In the genomic region with DNA sequence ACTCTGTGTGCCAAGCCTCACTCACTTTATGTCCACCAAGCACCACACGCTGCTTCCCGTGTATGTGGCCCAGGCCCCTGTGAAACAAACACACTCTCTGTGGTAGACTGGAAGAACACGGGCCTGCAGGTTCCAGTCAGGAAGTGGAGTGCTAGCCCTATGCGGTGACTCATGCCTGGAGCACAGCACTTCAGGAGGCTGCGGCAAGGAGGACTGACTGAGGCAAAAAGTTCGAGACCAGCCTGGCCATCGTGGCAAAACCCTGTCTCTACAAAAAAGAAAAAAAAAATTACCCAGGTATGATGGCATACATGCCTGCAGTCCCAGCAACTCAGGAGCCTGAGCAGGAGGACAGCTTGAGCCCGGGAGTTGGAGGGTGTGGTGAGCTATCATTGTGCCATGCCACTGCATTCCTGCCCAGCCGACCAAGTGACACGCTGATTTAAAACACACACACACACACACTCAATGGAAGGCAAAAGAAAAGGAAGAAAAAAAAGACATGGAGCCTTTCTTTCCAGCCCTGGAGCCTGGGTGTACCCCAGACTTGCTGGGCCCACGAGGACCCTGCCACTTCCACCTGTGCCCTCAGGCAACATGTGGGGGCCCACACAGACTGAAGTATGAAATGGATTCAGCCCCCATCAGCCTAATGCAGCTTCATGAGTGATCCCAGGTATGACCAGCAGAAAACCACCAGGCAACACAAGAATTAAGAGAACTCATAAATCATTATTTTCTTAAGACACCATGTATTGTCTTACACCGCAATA, we compare ENCODE assay signal across 8 cellular contexts.
DNase-seq lines count a peak whose midpoint lies in the region; ATAC-seq, FAIRE-seq and TF ChIP-seq lines count a peak whose summit lies in the region.

No MANE protein-coding gene starts in this region.

- H3K27ac ChIP-seq in astrocyte (ENCODE audit: low read depth, low read length) (peak overlapping the region; percentile 83), aorta (ENCODE audit: low read depth in 1 of 2, low read length in 2 of 2) (no peak overlapping the region)

- H3K4me3 Mint-ChIP-seq in astrocyte (ENCODE audit: unreplicated experiment): no peak overlapping the region

- peaks cover 78% of the 10 kb centered on the region for H3K4me1 Mint-ChIP-seq in astrocyte (ENCODE audit: low read depth, unreplicated experiment)

- H3K9me3 ChIP-seq in astrocyte (ENCODE audit: insufficient read depth, low read depth, low read length) (no peaks in the 10 kb centered on the region), aorta (ENCODE audit: control insufficient read depth, low read length) (no peaks in the 10 kb centered on the region)

- peaks cover 15% of the 10 kb centered on the region for H3K36me3 Mint-ChIP-seq in astrocyte (ENCODE audit: low read depth, unreplicated experiment)

- H3K79me2 ChIP-seq in astrocyte (ENCODE audit: insufficient read depth, low read length): peaks cover 97% of the 10 kb centered on the region

- peak overlapping the region; percentile 46 for H3K4me2 ChIP-seq in astrocyte (ENCODE audit: low read length)

- intact Hi-C loops in aorta (cut with DNase I): no loop called here

- no peak overlapping the region for H3K4me3 ChIP-seq in astrocyte (ENCODE audit: insufficient read depth, low read depth, low read length)
- H3K4me3 ChIP-seq in aorta (ENCODE audit: low read length in 2 of 2): no peak overlapping the region

- H3K9ac ChIP-seq in astrocyte (ENCODE audit: low read length): peak overlapping the region; percentile 47

- no peak overlapping the region for H2AFZ ChIP-seq in astrocyte (ENCODE audit: low read depth, low read length)

- FAIRE-seq in astrocyte (lab: Jason Lieb, UNC): no peak

- peak overlapping the region; percentile 50 for H3K27ac Mint-ChIP-seq in astrocyte (ENCODE audit: unreplicated experiment)

- WGBS in aorta, 2 donors: 40 to 45% methylated on average over 12 of the region's 12 CpGs

- ATAC-seq in aorta (ENCODE audit: low FRiP score) (peak; percentile 49), HG03196 (IDR thresholded peaks at IDR 0.05; ENCODE audit: unreplicated experiment) (no peak)

- TF ChIP-seq CTCF in astrocyte (IDR thresholded peaks at IDR 0.05; ENCODE audit: insufficient read depth, low read depth, low read length): no peak

- H3K27me3 Mint-ChIP-seq in astrocyte (ENCODE audit: low read depth, unreplicated experiment): no peaks in the 10 kb centered on the region

- peaks cover 96% of the 10 kb centered on the region for H4K20me1 ChIP-seq in astrocyte (ENCODE audit: insufficient read depth, low read length)

- H3K9me3 Mint-ChIP-seq in astrocyte (ENCODE audit: unreplicated experiment): no peaks in the 10 kb centered on the region

- H3K4me1 ChIP-seq in astrocyte (ENCODE audit: insufficient read depth, low read length) (peaks cover 55% of the 10 kb centered on the region), aorta (ENCODE audit: control insufficient read depth in 1 of 2, insufficient read depth in 2 of 2, low read length in 2 of 2) (no peaks in the 10 kb centered on the region)

- peak; percentile 66 for DNase-seq in GM03348 (ENCODE audit: low spot score)
- DNase-seq in RKO (ENCODE audit: low spot score): peak; percentile 26
- DNase-seq in astrocyte (ENCODE audit: low read depth): peak; percentile 79
- DNase-seq in left kidney (ENCODE audit: low read depth, low spot score): peak; percentile 81
- peak; percentile 64 to 71 for DNase-seq in aorta
- no peak for DNase-seq in NCI-H2196 treated with DMSO at 0.1 percent for 48 hours (lab: John Stamatoyannopoulos, UW; ENCODE audit: unreplicated experiment)
- DNase-seq in superior temporal gyrus (ENCODE audit: extremely low spot score): no peak

- peaks cover 7% of the 10 kb centered on the region for H3K36me3 ChIP-seq in astrocyte (ENCODE audit: insufficient read depth, low read length)
- no peaks in the 10 kb centered on the region for H3K36me3 ChIP-seq in aorta (ENCODE audit: control insufficient read depth in 1 of 2, insufficient read depth in 2 of 2, low read length in 1 of 2)

- H3K27me3 ChIP-seq in astrocyte (ENCODE audit: insufficient read depth, low read length) (no peaks in the 10 kb centered on the region), aorta (ENCODE audit: control insufficient read depth in 1 of 2, insufficient read depth in 2 of 2, low read length in 1 of 2) (no peaks in the 10 kb centered on the region)

Comparison
In these comparisons a context has a peak if more than half of its experiments do, and no peak if none do; other contexts are left out.
1. DNase-seq: peak in GM03348 (single experiment), RKO (single experiment), astrocyte (single experiment), left kidney (single experiment) and aorta (2 of 2); none in NCI-H2196 treated with DMSO at 0.1 percent for 48 hours (single experiment) and superior temporal gyrus (single experiment).